In the genomic region with DNA sequence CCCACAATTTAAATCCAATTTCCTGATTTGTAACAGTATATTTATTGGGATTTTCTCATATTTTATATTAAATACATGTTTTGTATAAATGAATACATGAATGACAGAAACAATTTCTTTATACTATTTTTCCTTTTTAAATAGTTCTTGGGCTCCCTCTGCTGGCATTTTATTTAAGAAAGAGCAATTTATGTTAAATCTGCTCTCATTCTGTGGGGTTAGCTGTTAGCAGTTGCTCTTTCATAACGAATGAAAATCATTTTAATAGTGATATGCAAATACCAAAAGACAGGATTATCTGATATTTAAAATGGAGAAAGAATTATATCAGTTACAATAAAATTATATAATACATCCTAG, we compare ENCODE assay signal across 8 cellular contexts.
DNase-seq lines count a peak whose midpoint lies in the region; ATAC-seq and TF ChIP-seq lines count a peak whose summit lies in the region.

No MANE protein-coding gene starts in this region.

- intact Hi-C loops in Caco-2 (cut with micrococcal nuclease; ENCODE audit: unreplicated experiment) (loop anchor here (5.0 kb wide), 1 partner anchor 232 kb away; no protein-coding TSS in a partner anchor), colonic mucosa (cut with DNase I) (loop anchor here (10.0 kb wide), 1 partner anchor 509 kb away; no protein-coding TSS in a partner anchor)

- POLR2A ChIA-PET in Caco-2 (lab: Charles Lee), result no interaction called here

- no peaks in the 10 kb centered on the region for H3K27me3 ChIP-seq in Caco-2 (replicated peaks; ENCODE audit: control insufficient read depth, insufficient read depth, low read length)
- no peaks in the 10 kb centered on the region for H3K27me3 ChIP-seq in colonic mucosa

- H3K27me3 Mint-ChIP-seq in HFFc6 (ENCODE audit: insufficient read depth) (no peaks in the 10 kb centered on the region), Caco-2 (ENCODE audit: insufficient read depth, unreplicated experiment) (no peaks in the 10 kb centered on the region)

- TF ChIP-seq CTCF in HFFc6 (IDR thresholded peaks at IDR 0.05), result 0 out of 2 replicates have a peak, but pooled peaks have one; percentile 19
- no peak for TF ChIP-seq CTCF in Caco-2 (IDR thresholded peaks at IDR 0.05; ENCODE audit: insufficient read depth in 1 of 2, low read depth in 1 of 2, low read length in 1 of 2, severe bottlenecking in 1 of 2, unreplicated experiment in 1 of 2)
- no peak for TF ChIP-seq CTCF in colonic mucosa (IDR thresholded peaks at IDR 0.05)

- H3K4me1 ChIP-seq in Caco-2 (no peaks in the 10 kb centered on the region), colonic mucosa (no peaks in the 10 kb centered on the region)

- H3K4me3 Mint-ChIP-seq in HFFc6, result no peak overlapping the region
- H3K4me3 Mint-ChIP-seq in Caco-2 (ENCODE audit: unreplicated experiment), result no peak overlapping the region

- H3K27ac Mint-ChIP-seq in HFFc6 (no peak overlapping the region), Caco-2 (ENCODE audit: unreplicated experiment) (no peak overlapping the region)

- no TSS peak for BruUV-seq in Caco-2 (replicated peaks; lab: Mats Ljungman, UMichigan)

- H3K27ac ChIP-seq in colonic mucosa, result no peak overlapping the region

- no peaks in the 10 kb centered on the region for H3K36me3 Mint-ChIP-seq in HFFc6 (ENCODE audit: low read depth)
- H3K36me3 Mint-ChIP-seq in Caco-2 (ENCODE audit: insufficient read depth, unreplicated experiment), result no peaks in the 10 kb centered on the region

- H3K4me3 ChIP-seq in Caco-2 (ENCODE audit: low read depth, low read length) (no peak overlapping the region), colonic mucosa (no peak overlapping the region)

- no peak overlapping the region for H3K9ac ChIP-seq in colonic mucosa (ENCODE audit: low read depth in 2 of 2, low read length in 2 of 2)

- H3K4me1 Mint-ChIP-seq in HFFc6 (ENCODE audit: low read depth) (peaks cover 11% of the 10 kb centered on the region), Caco-2 (ENCODE audit: low read depth, unreplicated experiment) (no peaks in the 10 kb centered on the region)

- H3K9me3 Mint-ChIP-seq in HFFc6 (no peaks in the 10 kb centered on the region), Caco-2 (ENCODE audit: unreplicated experiment) (no peaks in the 10 kb centered on the region)

- no peaks in the 10 kb centered on the region for H3K36me3 ChIP-seq in Caco-2 (ENCODE audit: control insufficient read depth, insufficient read depth, low read length)
- H3K36me3 ChIP-seq in colonic mucosa, result peaks cover 3% of the 10 kb centered on the region

- CTCF ChIA-PET in Caco-2 (lab: Charles Lee), result interaction anchor here (0.5 to 1.5 kb wide), 11 partner anchors 15 to 1008 kb away, joined by 3 to 6 read pairs (median 3); a partner anchor contains a TSS

- H3K9me3 ChIP-seq in Caco-2, result no peaks in the 10 kb centered on the region
- H3K9me3 ChIP-seq in colonic mucosa, result no peaks in the 10 kb centered on the region

- no peak for ATAC-seq in GM21529 (IDR thresholded peaks at IDR 0.05; ENCODE audit: unreplicated experiment)

- peak; percentile 11 for DNase-seq in AG08396 (ENCODE audit: low spot score)
- DNase-seq in HFFc6, result peak; percentile 28
- DNase-seq in RPMI7951 (ENCODE audit: low read depth), result peak; percentile 40
- peak; percentile 8 for DNase-seq in germinal center (ENCODE audit: low spot score)
- no peak for DNase-seq in Caco-2
- no peak for DNase-seq in T1000 (lab: John Stamatoyannopoulos, UW)
- DNase-seq in colonic mucosa, result no peak

Comparison
In these comparisons a context has a peak if more than half of its experiments do, and no peak if none do; other contexts are left out.
1. DNase-seq: peak in AG08396 (single experiment), HFFc6 (single experiment), RPMI7951 (single experiment) and germinal center (single experiment); none in Caco-2 (0 of 2), T1000 (single experiment) and colonic mucosa (single experiment).